Comparison of ENCODE assay signal across 13 cellular contexts in genomic region chr3:12560505-12561188, GRCh38. TPM values are rescaled to one million over a fixed set of nuclear protein-coding genes. Genes with fewer than 3 reads are reported as not detected.
DNase-seq lines count a peak whose midpoint lies in the region; ATAC-seq and TF ChIP-seq lines count a peak whose summit lies in the region.
"Had no signal": no experiment of that assay in that cellular context is flagged by ENCODE, and none has a peak within 500 bp of the region (broad histone marks: within the 10 kb centered on the region; RNA-seq: fewer than 3 reads in every experiment).

No MANE protein-coding gene starts in this region.

- TF ChIP-seq CTCF in heart right ventricle (IDR thresholded peaks at IDR 0.05): no peak

- 56 to 64% methylated on average over 5 of the region's 5 CpGs for WGBS in heart right ventricle, 2 donors

- peak in 3 of 8 donors; percentile 20 to 43 (median 37) for ATAC-seq in heart right ventricle
- peak; percentile 53 for ATAC-seq in HG03095 (IDR thresholded peaks at IDR 0.05; ENCODE audit: unreplicated experiment)
- ATAC-seq in activated naive CD4-positive, alpha-beta T cell treated with anti-CD3 and anti-CD28 coated beads, Interleukin-2, amount 50 U/mL, for 72 hours: peak; percentile 45 to 58
- peak; percentile 85 for ATAC-seq in stimulated activated naive CD8-positive, alpha-beta T cell treated with anti-CD3 and anti-CD28 coated beads, Interleukin-15, amount 100 ng/mL, for 72 hours
- ATAC-seq: body of pancreas, sciatic nerve had no signal

- H3K36me3 Mint-ChIP-seq in activated naive CD4-positive, alpha-beta T cell treated with anti-CD3 and anti-CD28 coated beads, Interleukin-2, amount 50 U/mL, for 72 hours: peaks cover 13 to 23% of the 10 kb centered on the region in 2 donors

- H3K27me3 Mint-ChIP-seq in stimulated activated naive CD8-positive, alpha-beta T cell treated with anti-CD3 and anti-CD28 coated beads, Interleukin-15, amount 100 ng/mL, for 72 hours: peaks cover 2% of the 10 kb centered on the region

- peaks cover 0 to 7% (median under 1%) of the 10 kb centered on the region in 11 donors for H3K9me3 ChIP-seq in heart right ventricle
- H3K9me3 ChIP-seq: body of pancreas, suprapubic skin had no signal

- H3K36me3 ChIP-seq in heart right ventricle: peaks cover 0 to 5% (median 0%) of the 10 kb centered on the region in 9 donors
- H3K36me3 ChIP-seq: suprapubic skin had no signal

- peaks cover 61% of the 10 kb centered on the region for H3K4me1 Mint-ChIP-seq in stimulated activated naive CD8-positive, alpha-beta T cell treated with anti-CD3 and anti-CD28 coated beads, Interleukin-15, amount 100 ng/mL, for 72 hours

- DNase-seq in heart right ventricle: no peak
- no peak for DNase-seq in cardiac septum (ENCODE audit: low spot score)
- DNase-seq in activated naive CD4-positive, alpha-beta T cell treated with anti-CD3 and anti-CD28 coated beads, Interleukin-2, amount 50 U/mL, for 72 hours (ENCODE audit: low spot score in 2 of 2): peak in 1 of 2 donors; percentile 10
- peak; percentile 46 to 66 for DNase-seq in stimulated activated naive CD8-positive, alpha-beta T cell treated with anti-CD3 and anti-CD28 coated beads, Interleukin-15, amount 100 ng/mL, for 72 hours
- DNase-seq in H4 (ENCODE audit: low spot score): no peak
- DNase-seq in SHP77 (lab: John Stamatoyannopoulos, UW): no peak
- no peak for DNase-seq in RKO (ENCODE audit: low spot score)
- DNase-seq: body of pancreas, NCI-H1105 treated with DMSO at 0.1 percent for 48 hours had no signal

- H3K4me3 Mint-ChIP-seq in stimulated activated naive CD8-positive, alpha-beta T cell treated with anti-CD3 and anti-CD28 coated beads, Interleukin-15, amount 100 ng/mL, for 72 hours: peak overlapping the region; percentile 52 to 72

- H3K9me3 Mint-ChIP-seq in activated naive CD4-positive, alpha-beta T cell treated with anti-CD3 and anti-CD28 coated beads, Interleukin-2, amount 50 U/mL, for 72 hours: peaks cover 0 to 7% of the 10 kb centered on the region in 2 donors
- no peaks in the 10 kb centered on the region for H3K9me3 Mint-ChIP-seq in stimulated activated naive CD8-positive, alpha-beta T cell treated with anti-CD3 and anti-CD28 coated beads, Interleukin-15, amount 100 ng/mL, for 72 hours

- H3K27ac Mint-ChIP-seq in activated naive CD4-positive, alpha-beta T cell treated with anti-CD3 and anti-CD28 coated beads, Interleukin-2, amount 50 U/mL, for 72 hours: peak overlapping the region in 1 of 2 donors; percentile 48
- peak overlapping the region; percentile 94 to 97 for H3K27ac Mint-ChIP-seq in stimulated activated naive CD8-positive, alpha-beta T cell treated with anti-CD3 and anti-CD28 coated beads, Interleukin-15, amount 100 ng/mL, for 72 hours

- H3K27me3 ChIP-seq in heart right ventricle: peaks cover 0 to 2% (median 0%) of the 10 kb centered on the region in 7 donors
- H3K27me3 ChIP-seq: body of pancreas, suprapubic skin had no signal

- intact Hi-C loops in heart right ventricle (cut with DNase I) (loop anchor here in 2 of 10 donors (5.0 to 10.0 kb wide), 3 partner anchors 102 to 164 kb away; partner anchors contain the start of gene RAF1 (in 1 of the 2)), cardiac septum (cut with DNase I) (no loop called here)

- peak overlapping the region in 6 of 10 donors; percentile 9 to 81 (median 22) for H3K4me3 ChIP-seq in heart right ventricle
- H3K4me3 ChIP-seq: body of pancreas, suprapubic skin had no signal

- H3K27ac ChIP-seq in heart right ventricle: peak overlapping the region in 8 of 10 donors; percentile 18 to 98 (median 66)
- H3K27ac ChIP-seq: suprapubic skin had no signal

- peaks cover 9 to 67% (median 60%) of the 10 kb centered on the region in 9 donors for H3K4me1 ChIP-seq in heart right ventricle

RNA-seq across cellular contexts. Expression of gene MKRN2, which starts 3.8 kb away (rescaled TPM):
- total RNA-seq in heart right ventricle (10 to 100 TPM; 31.3 to 51.0 (median 40.5) TPM), cardiac septum (27.9 TPM)
- 10 to 100 TPM; 26.0 to 28.9 TPM for polyA plus RNA-seq in heart right ventricle
- total RNA-seq in activated naive CD4-positive, alpha-beta T cell treated with anti-CD3 and anti-CD28 coated beads, Interleukin-2, amount 50 U/mL, for 72 hours: 10 to 100 TPM; 20.2 to 30.3 TPM
- 29.9 and 35.0 TPM in 2 replicates for total RNA-seq in H4 (2014; rRNA removed; shearing (Covaris generic))

RNA-seq across cellular contexts. Expression of gene MKRN2OS, which starts 15.3 kb away (rescaled TPM):
- total RNA-seq in heart right ventricle (1 to 10 TPM in 6 of 10 donors, under 1 TPM in 1, not detected in 3; 0.49 to 9.3 (median 6.2) TPM), cardiac septum (0.48 TPM)
- not detected for polyA plus RNA-seq in heart right ventricle
- not detected for total RNA-seq in activated naive CD4-positive, alpha-beta T cell treated with anti-CD3 and anti-CD28 coated beads, Interleukin-2, amount 50 U/mL, for 72 hours
- total RNA-seq in H4 (2014; rRNA removed; shearing (Covaris generic)): not detected in 2 replicates
- total RNA-seq: sciatic nerve; T-helper 1 cell treated with Interleukin-12 subunit alpha and Interleukin-12 subunit beta and Interleukin-4 antibody, amounts not matched to agents 30 ng/mL and 1 ng/mL, for 36 hours had no signal

Comparison
In these comparisons a context has a peak if more than half of its experiments do, and no peak if none do; other contexts are left out.
1. DNase-seq: peak in stimulated activated naive CD8-positive, alpha-beta T cell treated with anti-CD3 and anti-CD28 coated beads, Interleukin-15, amount 100 ng/mL, for 72 hours (2 of 2); none in heart right ventricle (0 of 2), cardiac septum (single experiment), H4 (single experiment), SHP77 (0 of 2) and RKO (single experiment).